Comparison of ENCODE assay signal across 9 cellular contexts in the genomic region with DNA sequence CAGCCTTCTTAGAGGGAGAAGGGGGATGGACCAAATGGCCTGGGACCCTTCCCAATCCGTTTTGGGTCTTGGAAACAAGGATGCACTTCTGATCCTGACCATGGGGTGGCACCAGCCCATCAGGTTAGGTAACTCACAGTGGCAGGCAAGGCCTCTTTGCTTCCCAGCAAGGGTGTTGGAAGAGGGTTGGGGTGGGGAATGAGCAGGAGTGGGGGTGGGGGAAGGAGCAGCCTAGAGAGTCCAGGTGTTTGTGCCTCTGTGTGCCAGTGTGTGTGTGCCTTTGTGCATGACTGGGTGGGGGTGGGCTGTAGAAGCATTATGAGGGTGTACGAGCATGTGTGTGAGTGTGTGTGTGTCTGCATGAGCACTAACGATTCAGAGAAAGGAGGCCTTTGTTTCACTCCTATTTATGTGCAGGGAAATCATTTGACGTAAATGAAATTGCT.
DNase-seq lines count a peak whose midpoint lies in the region; ATAC-seq and TF ChIP-seq lines count a peak whose summit lies in the region.
"Had no signal": no experiment of that assay in that cellular context is flagged by ENCODE, and none has a peak within 500 bp of the region (broad histone marks: within the 10 kb centered on the region; RNA-seq: fewer than 3 reads in every experiment).

No MANE protein-coding gene starts in this region.

- in situ Hi-C loops in HAP-1 (cut with MboI; ENCODE audit: low sequenced_read_pairs), result loop anchor here (25.0 kb wide), 1 partner anchor 1284 kb away; no protein-coding TSS in a partner anchor

- peak; percentile 54 for TF ChIP-seq CTCF in cardiac fibroblast (IDR thresholded peaks at IDR 0.05; ENCODE audit: low read depth, low read length)
- peak; percentile 48 to 49 for TF ChIP-seq CTCF in left lung (IDR thresholded peaks at IDR 0.05)

- intact Hi-C loops in left lung (cut with DNase I) (no loop called here), aorta (cut with DNase I) (no loop called here)

- peak; percentile 90 for ATAC-seq in left lung
- peak; percentile 55 for ATAC-seq in aorta (ENCODE audit: low FRiP score)
- no peak for ATAC-seq in GM21528 (IDR thresholded peaks at IDR 0.05; ENCODE audit: low FRiP score, unreplicated experiment)

- no peaks in the 10 kb centered on the region for H3K4me1 ChIP-seq in HAP-1
- no peaks in the 10 kb centered on the region for H3K4me1 ChIP-seq in left lung
- no peaks in the 10 kb centered on the region for H3K4me1 ChIP-seq in aorta (ENCODE audit: control insufficient read depth in 1 of 2, insufficient read depth in 2 of 2, low read length in 2 of 2)

- no peak overlapping the region for H3K4me3 ChIP-seq in HAP-1
- no peak overlapping the region for H3K4me3 ChIP-seq in cardiac fibroblast (replicated peaks in 1 of 2; ENCODE audit: low read depth in 2 of 2, low read length in 2 of 2)
- H3K4me3 ChIP-seq in left lung, result no peak overlapping the region
- no peak overlapping the region for H3K4me3 ChIP-seq in aorta (ENCODE audit: low read length in 2 of 2)

- DNase-seq in DMS79 treated with DMSO at 0.1 percent for 48 hours (lab: John Stamatoyannopoulos, UW), result peak; percentile 54
- DNase-seq in HAP-1 (ENCODE audit: low spot score in 2 of 2), result peak; percentile 29 to 76
- peak; percentile 11 for DNase-seq in NCI-H2196 treated with DMSO at 0.1 percent for 48 hours (lab: John Stamatoyannopoulos, UW; ENCODE audit: unreplicated experiment)
- peak; percentile 44 to 48 for DNase-seq in cardiac fibroblast (ENCODE audit: low read depth in 2 of 2)
- DNase-seq in left lung, result peak in 1 of 2 donors; percentile 40
- peak in 1 of 2 donors; percentile 56 for DNase-seq in aorta
- DNase-seq in A172 (ENCODE audit: low spot score), result no peak
- DNase-seq: activated B cell treated with CpG ODN at 0.5 μM for 24 hours had no signal

- H3K36me3 ChIP-seq in HAP-1 (replicated peaks) (no peaks in the 10 kb centered on the region), left lung (no peaks in the 10 kb centered on the region), aorta (ENCODE audit: control insufficient read depth in 1 of 2, insufficient read depth in 2 of 2, low read length in 1 of 2) (no peaks in the 10 kb centered on the region)

- no peaks in the 10 kb centered on the region for H3K27me3 ChIP-seq in HAP-1 (ENCODE audit: low read depth)
- no peaks in the 10 kb centered on the region for H3K27me3 ChIP-seq in left lung
- H3K27me3 ChIP-seq in aorta (ENCODE audit: control insufficient read depth in 1 of 2, insufficient read depth in 2 of 2, low read length in 1 of 2), result no peaks in the 10 kb centered on the region

- H3K27ac ChIP-seq in left lung (no peak overlapping the region), aorta (ENCODE audit: low read depth in 1 of 2, low read length in 2 of 2) (no peak overlapping the region)

- WGBS in aorta, 2 donors, result 61 to 66% methylated on average over 4 of the region's 4 CpGs

- H3K9me3 ChIP-seq in HAP-1, result no peaks in the 10 kb centered on the region
- H3K9me3 ChIP-seq in left lung, result no peaks in the 10 kb centered on the region
- H3K9me3 ChIP-seq in aorta (ENCODE audit: control insufficient read depth, low read length), result no peaks in the 10 kb centered on the region
